In the genomic region with DNA sequence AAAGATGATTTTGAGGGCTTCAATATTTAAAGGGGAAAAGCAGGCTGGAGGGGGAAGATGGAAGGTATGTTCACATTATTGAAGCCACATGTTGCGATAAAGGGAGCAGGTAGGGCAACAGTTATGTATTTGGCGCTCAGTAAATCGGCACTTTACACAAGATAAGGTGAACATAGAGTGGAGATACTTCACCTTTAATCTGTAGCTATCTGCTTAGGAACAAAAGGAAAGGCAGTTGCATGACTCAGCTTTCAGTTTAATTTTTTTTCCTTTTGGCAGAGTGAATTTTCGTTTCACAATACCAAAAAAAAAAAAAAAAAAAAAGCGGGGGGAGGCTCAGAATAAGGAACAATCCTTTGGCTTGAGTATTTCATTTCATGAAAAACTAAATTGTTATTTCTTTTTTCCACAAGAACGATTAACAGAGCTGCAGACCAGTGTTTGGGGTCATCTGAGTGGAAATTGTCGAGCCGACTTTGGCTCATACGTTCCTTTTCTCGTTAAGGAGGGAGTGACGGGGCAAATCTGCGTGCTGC, we compare ENCODE assay signal across 1 cellular context.
TF ChIP-seq lines count a peak whose summit lies in the region.

No MANE protein-coding gene starts in this region.

TF ChIP-seq in HCT116, 20 proteins besides CTCF, POLR2A, EP300 and RAD21 (continued from another document):
- TF ChIP-seq REST (IDR thresholded peaks at IDR 0.05; ENCODE audit: low read depth) (no peak), TCF7L2 (IDR thresholded peaks at IDR 0.05; ENCODE audit: borderline replicate concordance, extremely low read depth, insufficient read depth, insufficient read length) (no peak), CBX3 (IDR thresholded peaks at IDR 0.05; ENCODE audit: low read depth) (no peak)
- TF ChIP-seq, protein P1, sequence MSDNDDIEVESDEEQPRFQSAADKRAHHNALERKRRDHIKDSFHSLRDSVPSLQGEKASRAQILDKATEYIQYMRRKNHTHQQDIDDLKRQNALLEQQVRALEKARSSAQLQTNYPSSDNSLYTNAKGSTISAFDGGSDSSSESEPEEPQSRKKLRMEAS (IDR thresholded peaks at IDR 0.05), result no peak
